In the genomic region with DNA sequence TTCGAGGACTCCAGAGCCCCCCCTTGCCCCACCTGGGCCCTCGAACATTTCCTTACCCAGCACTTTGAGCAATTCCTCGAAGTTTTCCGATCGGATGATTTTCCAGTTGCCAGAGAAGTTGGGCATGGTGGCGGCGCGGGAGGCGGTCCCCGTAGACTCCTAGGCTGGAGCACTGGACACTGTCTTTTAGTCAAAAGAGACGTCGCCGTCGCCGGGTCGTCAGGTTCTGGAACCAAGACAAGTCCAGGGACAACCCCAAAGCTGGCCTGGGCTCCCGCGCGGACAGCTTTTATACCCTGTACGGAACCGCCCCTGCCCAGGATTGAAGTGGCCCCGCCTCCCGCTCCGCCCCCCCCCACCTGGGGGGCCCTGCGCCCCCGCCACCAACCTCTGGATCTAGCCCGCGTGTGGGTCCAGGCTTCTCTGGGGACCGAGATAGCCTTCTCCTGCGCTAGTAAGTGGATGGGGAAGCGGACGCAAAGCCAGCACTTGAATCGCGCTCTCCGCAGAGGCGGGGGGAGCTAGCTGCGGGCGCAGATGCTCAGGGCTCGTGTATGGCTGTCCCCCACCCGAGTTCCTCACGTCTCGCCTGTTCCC, we compare ENCODE assay signal across 8 cellular contexts. TPM values are rescaled to one million over a fixed set of nuclear protein-coding genes. Genes with fewer than 3 reads are reported as not detected.
DNase-seq lines count a peak whose midpoint lies in the region; ATAC-seq and TF ChIP-seq lines count a peak whose summit lies in the region.

A gene (minus strand): TSS at position 263 of the 597 bp plus-strand sequence. CDS start 137 bp downstream, at position 126.

- ATAC-seq in HG02852 (IDR thresholded peaks at IDR 0.05; ENCODE audit: unreplicated experiment) (no peak), HG02588 (IDR thresholded peaks at IDR 0.05; ENCODE audit: unreplicated experiment) (no peak), HG02610 (IDR thresholded peaks at IDR 0.05; ENCODE audit: unreplicated experiment) (no peak)

- H3K27ac Mint-ChIP-seq in endothelial cell (ENCODE audit: unreplicated experiment) = no peak within 1 kb of the TSS
- H3K27ac Mint-ChIP-seq in nephron progenitor cell = peak within 1 kb of the TSS; percentile 99

- peak within 1 kb of the TSS; percentile 68 for H3K4me3 ChIP-seq in HFF-Myc (replicated peaks; ENCODE audit: low read depth, low read length)

- H3K9me3 Mint-ChIP-seq in endothelial cell (ENCODE audit: unreplicated experiment) = no peaks in the 10 kb centered on the region
- H3K9me3 Mint-ChIP-seq in nephron progenitor cell = no peaks in the 10 kb centered on the region

- H3K4me1 Mint-ChIP-seq in endothelial cell (ENCODE audit: unreplicated experiment) = peaks cover 17% of the 10 kb centered on the region
- H3K4me1 Mint-ChIP-seq in nephron progenitor cell = peaks cover 82% of the 10 kb centered on the region

- peak; percentile 40 for DNase-seq in ACHN
- DNase-seq in HFF-Myc (ENCODE audit: extremely low read depth, low read depth) = no peak
- DNase-seq in activated CD4-positive, alpha-beta T cell treated with anti-CD3 and anti-CD28 coated beads for 1 hour = peak; percentile 14
- peak; percentile 29 for DNase-seq in endothelial cell (ENCODE audit: low spot score)
- DNase-seq in nephron progenitor cell = peak; percentile 73

- H3K27me3 Mint-ChIP-seq in endothelial cell (ENCODE audit: unreplicated experiment) (peaks cover 17% of the 10 kb centered on the region), nephron progenitor cell (ENCODE audit: low read depth, poor library complexity) (peaks cover 3% of the 10 kb centered on the region)

- H3K36me3 Mint-ChIP-seq in endothelial cell (ENCODE audit: low read depth, unreplicated experiment) = peaks cover 4% of the 10 kb centered on the region
- peaks cover 26% of the 10 kb centered on the region for H3K36me3 Mint-ChIP-seq in nephron progenitor cell (ENCODE audit: low read depth)

- no peak for TF ChIP-seq CTCF in HFF-Myc (IDR thresholded peaks at IDR 0.05; ENCODE audit: low read depth, low read length, missing control alignments)
- TF ChIP-seq CTCF in endothelial cell (IDR thresholded peaks at IDR 0.05; ENCODE audit: unreplicated experiment) = no peak
- no peak for TF ChIP-seq CTCF in nephron progenitor cell (IDR thresholded peaks at IDR 0.05)

- H3K4me3 Mint-ChIP-seq in endothelial cell (ENCODE audit: unreplicated experiment) (peak within 1 kb of the TSS; percentile 78), nephron progenitor cell (peak within 1 kb of the TSS; percentile 95)

- in situ Hi-C loops in ACHN (cut with HindIII; ENCODE audit: low pct_ligation_motif_present, low pct_unique_long_range_greater_than_20kb, low sequenced_read_pairs) = no loop called here

RNA-seq across cellular contexts. Expression of the gene that starts here (rescaled TPM):
- total RNA-seq in endothelial cell (ENCODE audit: unreplicated experiment) = 9.5 TPM
